ENCODE assay signal across 35 cellular contexts in genomic region chr11:28569099-28569498, GRCh38.
"Had no signal": no experiment of that assay in that cellular context is flagged by ENCODE, and none has a peak within 500 bp of the region (broad histone marks: within the 10 kb centered on the region; RNA-seq: fewer than 3 reads in every experiment).

No MANE protein-coding gene starts in this region.

- H3K4me2 ChIP-seq: KMS-11 had no signal

- H3K36me3 ChIP-seq: MG63 had no signal

- H3K27me3 ChIP-seq: MG63 had no signal

- H3K4me3 ChIP-seq: MG63 had no signal

- H3K9ac ChIP-seq: KMS-11 had no signal

- H3K27ac ChIP-seq: KMS-11 had no signal

- DNase-seq: Karpas-422, Kasumi-1, KG1, MG63, MM.1S, MV-4-11, NCI-H1048, NCI-H1092, NCI-H1092 treated with DMSO at 0.1 percent for 48 hours, NCI-H1105, NCI-H1105 treated with DMSO at 0.1 percent for 48 hours, NCI-H1417, NCI-H1417 treated with DMSO at 0.1 percent for 48 hours, NCI-H1436, NCI-H1436 treated with DMSO at 0.1 percent for 48 hours, NCI-H146, NCI-H1694, NCI-H1694 treated with DMSO at 0.1 percent for 48 hours, NCI-H187, NCI-H187 treated with DMSO at 0.1 percent for 48 hours, NCI-H1930, NCI-H2029, NCI-H2029 treated with DMSO at 0.1 percent for 48 hours, NCI-H2081, NCI-H2081 treated with DMSO at 0.1 percent for 48 hours, NCI-H2107, NCI-H2171, NCI-H2171 treated with DMSO at 0.1 percent for 48 hours, NCI-H2227 treated with DMSO at 0.1 percent for 48 hours, NCI-H226, NCI-H345, NCI-H446, NCI-H446 treated with DMSO at 0.1 percent for 48 hours, NCI-H510A had no signal
